In the genomic region with DNA sequence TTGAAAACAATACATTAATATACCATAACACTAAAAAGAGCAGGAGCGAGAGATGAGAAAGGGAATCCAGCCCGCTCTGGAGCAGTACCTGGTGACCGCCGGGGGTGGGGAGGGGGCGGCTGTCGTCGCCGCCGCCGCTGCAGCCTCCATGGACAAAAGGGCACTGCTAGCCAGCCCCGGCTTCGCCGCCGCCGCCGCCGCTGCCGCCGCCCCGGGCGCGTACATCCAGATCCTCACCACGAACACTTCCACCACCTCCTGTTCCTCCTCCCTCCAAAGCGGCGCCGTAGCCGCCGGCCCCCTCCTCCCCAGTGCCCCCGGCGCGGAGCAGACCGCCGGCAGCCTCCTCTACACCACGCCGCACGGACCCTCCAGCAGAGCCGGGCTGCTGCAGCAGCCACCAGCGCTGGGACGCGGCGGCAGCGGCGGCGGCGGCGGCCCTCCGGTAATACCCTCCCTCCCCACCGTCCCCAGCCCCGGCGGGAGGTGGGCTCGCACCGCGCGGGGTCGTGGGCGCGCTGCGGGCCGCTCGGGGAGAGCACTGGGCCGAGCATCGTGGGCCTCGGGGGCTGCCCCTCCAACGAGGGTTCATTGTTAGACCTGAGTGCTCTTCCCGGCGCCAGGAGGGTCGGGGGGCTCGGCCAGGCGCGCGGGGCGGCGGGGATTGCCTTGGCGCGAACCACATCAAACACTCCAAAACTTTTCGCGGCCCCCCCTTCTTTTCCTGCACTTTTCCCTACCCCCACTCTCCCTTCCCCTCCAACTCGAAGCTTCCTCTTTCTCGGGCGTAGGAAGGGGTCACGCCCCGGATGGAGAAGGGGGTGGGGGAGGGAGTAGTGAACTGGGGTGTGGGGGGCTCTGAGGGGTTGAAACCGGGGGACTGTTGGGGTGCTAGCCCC, we compare ENCODE assay signal across 1 cellular context.
TF ChIP-seq lines count a peak whose summit lies in the region.

No MANE protein-coding gene starts in this region.

TF ChIP-seq in GM12878, 131 proteins besides CTCF, POLR2A, EP300 and RAD21 (continues in another document):
- TF ChIP-seq KAT2A (conservative IDR thresholded peaks at IDR 0.05; ENCODE audit: control insufficient read depth, low read depth, low read length) (no peak), GABPA (IDR thresholded peaks at IDR 0.05; ENCODE audit: low read depth) (peak; percentile 60; the same call in 1 of the 2 replicates), BCLAF1 (IDR thresholded peaks at IDR 0.05) (no peak), ZSCAN29 (IDR thresholded peaks at IDR 0.05) (no peak), POU2F2 (IDR thresholded peaks at IDR 0.05; ENCODE audit: borderline replicate concordance, low read depth, low read length) (no peak), CBX3 (IDR thresholded peaks at IDR 0.05; ENCODE audit: borderline replicate concordance, low read depth) (no peak), LARP7 (IDR thresholded peaks at IDR 0.05) (peak; percentile 67), CREB1 (IDR thresholded peaks at IDR 0.05; ENCODE audit: low read depth) (peak; percentile 44), SIX5 (IDR thresholded peaks at IDR 0.05; ENCODE audit: low read depth, low read length, severe bottlenecking) (no peak), CREM (IDR thresholded peaks at IDR 0.05; ENCODE audit: low read depth) (no peak), BACH1 (IDR thresholded peaks at IDR 0.05; ENCODE audit: borderline replicate concordance) (peak; percentile 79), WRNIP1 (IDR thresholded peaks at IDR 0.05; ENCODE audit: borderline replicate concordance, low read depth, low read length) (no peak), PAX5 (IDR thresholded peaks at IDR 0.05; ENCODE audit: borderline replicate concordance, low read depth, low read length) (no peak), NR2F1 (conservative IDR thresholded peaks at IDR 0.05) (no peak), ZZZ3 (IDR thresholded peaks at IDR 0.05; ENCODE audit: control insufficient read depth, insufficient read length, low read depth) (no peak), IRF3 (IDR thresholded peaks at IDR 0.05) (no peak), KLF5 (IDR thresholded peaks at IDR 0.05; ENCODE audit: partially characterized antibody) (no peak), NR2C1 (IDR thresholded peaks at IDR 0.05) (peak; percentile 70), EED (IDR thresholded peaks at IDR 0.05; ENCODE audit: low read depth) (peak; percentile 58), ATF2 (IDR thresholded peaks at IDR 0.05; ENCODE audit: low read length) (no peak), JUNB (IDR thresholded peaks at IDR 0.05) (no peak), MYB (IDR thresholded peaks at IDR 0.05; ENCODE audit: borderline replicate concordance, low read depth, low read length) (no peak), FOS (IDR thresholded peaks at IDR 0.05; ENCODE audit: borderline replicate concordance, extremely low read depth, insufficient read length) (no peak), NFYA (IDR thresholded peaks at IDR 0.05; ENCODE audit: borderline replicate concordance, low read depth, low read length) (no peak), TAF1 (IDR thresholded peaks at IDR 0.05; ENCODE audit: borderline replicate concordance, low read depth, low read length) (0 out of 2 replicates have a peak, but pooled peaks have one; percentile 31), ZBTB11 (CRISPR knock-in tag; IDR thresholded peaks at IDR 0.05) (no peak)
- TF ChIP-seq, protein P1, sequence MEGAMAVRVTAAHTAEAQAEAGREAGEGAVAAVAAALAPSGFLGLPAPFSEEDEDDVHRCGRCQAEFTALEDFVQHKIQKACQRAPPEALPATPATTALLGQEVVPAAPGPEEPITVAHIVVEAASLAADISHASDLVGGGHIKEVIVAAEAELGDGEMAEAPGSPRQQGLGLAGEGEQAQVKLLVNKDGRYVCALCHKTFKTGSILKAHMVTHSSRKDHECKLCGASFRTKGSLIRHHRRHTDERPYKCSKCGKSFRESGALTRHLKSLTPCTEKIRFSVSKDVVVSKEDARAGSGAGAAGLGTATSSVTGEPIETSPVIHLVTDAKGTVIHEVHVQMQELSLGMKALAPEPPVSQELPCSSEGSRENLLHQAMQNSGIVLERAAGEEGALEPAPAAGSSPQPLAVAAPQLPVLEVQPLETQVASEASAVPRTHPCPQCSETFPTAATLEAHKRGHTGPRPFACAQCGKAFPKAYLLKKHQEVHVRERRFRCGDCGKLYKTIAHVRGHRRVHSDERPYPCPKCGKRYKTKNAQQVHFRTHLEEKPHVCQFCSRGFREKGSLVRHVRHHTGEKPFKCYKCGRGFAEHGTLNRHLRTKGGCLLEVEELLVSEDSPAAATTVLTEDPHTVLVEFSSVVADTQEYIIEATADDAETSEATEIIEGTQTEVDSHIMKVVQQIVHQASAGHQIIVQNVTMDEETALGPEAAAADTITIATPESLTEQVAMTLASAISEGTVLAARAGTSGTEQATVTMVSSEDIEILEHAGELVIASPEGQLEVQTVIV (IDR thresholded peaks at IDR 0.05; ENCODE audit: borderline replicate concordance, partially characterized antibody), result no peak
- TF ChIP-seq, protein P2, sequence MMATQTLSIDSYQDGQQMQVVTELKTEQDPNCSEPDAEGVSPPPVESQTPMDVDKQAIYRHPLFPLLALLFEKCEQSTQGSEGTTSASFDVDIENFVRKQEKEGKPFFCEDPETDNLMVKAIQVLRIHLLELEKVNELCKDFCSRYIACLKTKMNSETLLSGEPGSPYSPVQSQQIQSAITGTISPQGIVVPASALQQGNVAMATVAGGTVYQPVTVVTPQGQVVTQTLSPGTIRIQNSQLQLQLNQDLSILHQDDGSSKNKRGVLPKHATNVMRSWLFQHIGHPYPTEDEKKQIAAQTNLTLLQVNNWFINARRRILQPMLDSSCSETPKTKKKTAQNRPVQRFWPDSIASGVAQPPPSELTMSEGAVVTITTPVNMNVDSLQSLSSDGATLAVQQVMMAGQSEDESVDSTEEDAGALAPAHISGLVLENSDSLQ (IDR thresholded peaks at IDR 0.05), result no peak
- TF ChIP-seq, protein P3, sequence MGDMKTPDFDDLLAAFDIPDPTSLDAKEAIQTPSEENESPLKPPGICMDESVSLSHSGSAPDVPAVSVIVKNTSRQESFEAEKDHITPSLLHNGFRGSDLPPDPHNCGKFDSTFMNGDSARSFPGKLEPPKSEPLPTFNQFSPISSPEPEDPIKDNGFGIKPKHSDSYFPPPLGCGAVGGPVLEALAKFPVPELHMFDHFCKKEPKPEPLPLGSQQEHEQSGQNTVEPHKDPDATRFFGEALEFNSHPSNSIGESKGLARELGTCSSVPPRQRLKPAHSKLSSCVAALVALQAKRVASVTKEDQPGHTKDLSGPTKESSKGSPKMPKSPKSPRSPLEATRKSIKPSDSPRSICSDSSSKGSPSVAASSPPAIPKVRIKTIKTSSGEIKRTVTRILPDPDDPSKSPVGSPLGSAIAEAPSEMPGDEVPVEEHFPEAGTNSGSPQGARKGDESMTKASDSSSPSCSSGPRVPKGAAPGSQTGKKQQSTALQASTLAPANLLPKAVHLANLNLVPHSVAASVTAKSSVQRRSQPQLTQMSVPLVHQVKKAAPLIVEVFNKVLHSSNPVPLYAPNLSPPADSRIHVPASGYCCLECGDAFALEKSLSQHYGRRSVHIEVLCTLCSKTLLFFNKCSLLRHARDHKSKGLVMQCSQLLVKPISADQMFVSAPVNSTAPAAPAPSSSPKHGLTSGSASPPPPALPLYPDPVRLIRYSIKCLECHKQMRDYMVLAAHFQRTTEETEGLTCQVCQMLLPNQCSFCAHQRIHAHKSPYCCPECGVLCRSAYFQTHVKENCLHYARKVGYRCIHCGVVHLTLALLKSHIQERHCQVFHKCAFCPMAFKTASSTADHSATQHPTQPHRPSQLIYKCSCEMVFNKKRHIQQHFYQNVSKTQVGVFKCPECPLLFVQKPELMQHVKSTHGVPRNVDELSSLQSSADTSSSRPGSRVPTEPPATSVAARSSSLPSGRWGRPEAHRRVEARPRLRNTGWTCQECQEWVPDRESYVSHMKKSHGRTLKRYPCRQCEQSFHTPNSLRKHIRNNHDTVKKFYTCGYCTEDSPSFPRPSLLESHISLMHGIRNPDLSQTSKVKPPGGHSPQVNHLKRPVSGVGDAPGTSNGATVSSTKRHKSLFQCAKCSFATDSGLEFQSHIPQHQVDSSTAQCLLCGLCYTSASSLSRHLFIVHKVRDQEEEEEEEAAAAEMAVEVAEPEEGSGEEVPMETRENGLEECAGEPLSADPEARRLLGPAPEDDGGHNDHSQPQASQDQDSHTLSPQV (IDR thresholded peaks at IDR 0.05), result no peak
- TF ChIP-seq, protein P4, sequence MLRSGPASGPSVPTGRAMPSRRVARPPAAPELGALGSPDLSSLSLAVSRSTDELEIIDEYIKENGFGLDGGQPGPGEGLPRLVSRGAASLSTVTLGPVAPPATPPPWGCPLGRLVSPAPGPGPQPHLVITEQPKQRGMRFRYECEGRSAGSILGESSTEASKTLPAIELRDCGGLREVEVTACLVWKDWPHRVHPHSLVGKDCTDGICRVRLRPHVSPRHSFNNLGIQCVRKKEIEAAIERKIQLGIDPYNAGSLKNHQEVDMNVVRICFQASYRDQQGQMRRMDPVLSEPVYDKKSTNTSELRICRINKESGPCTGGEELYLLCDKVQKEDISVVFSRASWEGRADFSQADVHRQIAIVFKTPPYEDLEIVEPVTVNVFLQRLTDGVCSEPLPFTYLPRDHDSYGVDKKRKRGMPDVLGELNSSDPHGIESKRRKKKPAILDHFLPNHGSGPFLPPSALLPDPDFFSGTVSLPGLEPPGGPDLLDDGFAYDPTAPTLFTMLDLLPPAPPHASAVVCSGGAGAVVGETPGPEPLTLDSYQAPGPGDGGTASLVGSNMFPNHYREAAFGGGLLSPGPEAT (IDR thresholded peaks at IDR 0.05; ENCODE audit: low read depth), result no peak
- TF ChIP-seq, protein P5, sequence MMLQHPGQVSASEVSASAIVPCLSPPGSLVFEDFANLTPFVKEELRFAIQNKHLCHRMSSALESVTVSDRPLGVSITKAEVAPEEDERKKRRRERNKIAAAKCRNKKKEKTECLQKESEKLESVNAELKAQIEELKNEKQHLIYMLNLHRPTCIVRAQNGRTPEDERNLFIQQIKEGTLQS (IDR thresholded peaks at IDR 0.05; ENCODE audit: borderline replicate concordance, extremely low read depth, low read depth, low read length), result no peak
- TF ChIP-seq, protein P6, sequence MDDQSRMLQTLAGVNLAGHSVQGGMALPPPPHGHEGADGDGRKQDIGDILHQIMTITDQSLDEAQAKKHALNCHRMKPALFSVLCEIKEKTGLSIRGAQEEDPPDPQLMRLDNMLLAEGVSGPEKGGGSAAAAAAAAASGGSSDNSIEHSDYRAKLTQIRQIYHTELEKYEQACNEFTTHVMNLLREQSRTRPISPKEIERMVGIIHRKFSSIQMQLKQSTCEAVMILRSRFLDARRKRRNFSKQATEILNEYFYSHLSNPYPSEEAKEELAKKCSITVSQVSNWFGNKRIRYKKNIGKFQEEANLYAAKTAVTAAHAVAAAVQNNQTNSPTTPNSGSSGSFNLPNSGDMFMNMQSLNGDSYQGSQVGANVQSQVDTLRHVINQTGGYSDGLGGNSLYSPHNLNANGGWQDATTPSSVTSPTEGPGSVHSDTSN (IDR thresholded peaks at IDR 0.05; ENCODE audit: insufficient replicate concordance, low read depth, low read length), result no peak
